20 cellular contexts compared by ENCODE assay signal in genomic region chr16:57498031-57498430, GRCh38. TPM values are rescaled to one million over a fixed set of nuclear protein-coding genes. Genes with fewer than 3 reads are reported as not detected.
DNase-seq lines count a peak whose midpoint lies in the region; ATAC-seq and TF ChIP-seq lines count a peak whose summit lies in the region.
"Had no signal": no experiment of that assay in that cellular context is flagged by ENCODE, and none has a peak within 500 bp of the region (broad histone marks: within the 10 kb centered on the region; RNA-seq: fewer than 3 reads in every experiment).

No MANE protein-coding gene starts in this region.

- H3K9ac ChIP-seq in trophoblast cell (ENCODE audit: low read length): no peak overlapping the region

- H3K14ac ChIP-seq in trophoblast cell (ENCODE audit: low read length): peak overlapping the region; percentile 64

- POLR2A ChIA-PET in MCF 10A (lab: Yijun Ruan, JAX): no interaction called here

- peak overlapping the region; percentile 65 for H4K91ac ChIP-seq in trophoblast cell (ENCODE audit: low read depth, low read length)

- H3K27ac ChIP-seq in right cardiac atrium (ENCODE audit: low read length) (no peak overlapping the region), lower lobe of right lung (no peak overlapping the region), trophoblast cell (ENCODE audit: low read depth, low read length) (no peak overlapping the region)
- H3K27ac ChIP-seq: C4-2B had no signal

- CTCF ChIA-PET in MCF 10A (lab: Yijun Ruan, JAX): interaction anchor here (0.6 kb wide), 1 partner anchor 11 kb away, joined by 4 read pairs; no protein-coding TSS in a partner anchor

- H3K27me3 ChIP-seq in right cardiac atrium (ENCODE audit: control insufficient read depth, insufficient read depth) (no peaks in the 10 kb centered on the region), lower lobe of right lung (ENCODE audit: low read depth) (no peaks in the 10 kb centered on the region), trophoblast cell (ENCODE audit: insufficient read depth, low read length) (no peaks in the 10 kb centered on the region)

- H3K27me3 Mint-ChIP-seq in MCF 10A (ENCODE audit: insufficient read depth, unreplicated experiment): peaks cover 12% of the 10 kb centered on the region

- H2AFZ ChIP-seq in trophoblast cell (ENCODE audit: insufficient read depth, low read length, poor library complexity): no peak overlapping the region

- no peak overlapping the region for H3K4ac ChIP-seq in trophoblast cell (ENCODE audit: low read depth, low read length)

- ATAC-seq in right cardiac atrium: no peak
- no peak for ATAC-seq in left ventricle myocardium superior
- ATAC-seq in lower lobe of right lung: no peak
- no peak for ATAC-seq in GM19023 (IDR thresholded peaks at IDR 0.05; ENCODE audit: unreplicated experiment)
- no peak for ATAC-seq in HG02759 (IDR thresholded peaks at IDR 0.05; ENCODE audit: unreplicated experiment)

- H3K36me3 ChIP-seq in lower lobe of right lung: no peaks in the 10 kb centered on the region
- H3K36me3 ChIP-seq in trophoblast cell (ENCODE audit: control insufficient read depth in 1 of 2, insufficient read depth in 2 of 2, low read length in 2 of 2): no peaks in the 10 kb centered on the region

- no peak for TF ChIP-seq CTCF in lower lobe of right lung (IDR thresholded peaks at IDR 0.05)
- no peak for TF ChIP-seq CTCF in MCF 10A (IDR thresholded peaks at IDR 0.05; ENCODE audit: unreplicated experiment)

- no peak overlapping the region for H3K27ac Mint-ChIP-seq in MCF 10A (ENCODE audit: low read depth, unreplicated experiment)
- H3K27ac Mint-ChIP-seq: CD4-positive, alpha-beta memory T cell; H9; IgD-negative memory B cell had no signal

- no peaks in the 10 kb centered on the region for H3K9me3 Mint-ChIP-seq in MCF 10A (ENCODE audit: unreplicated experiment)
- H3K9me3 Mint-ChIP-seq: CD4-positive, alpha-beta memory T cell; H9; IgD-negative memory B cell had no signal

- peaks cover 5% of the 10 kb centered on the region for H3K79me2 ChIP-seq in trophoblast cell (ENCODE audit: control insufficient read depth, insufficient read depth, low read length, poor library complexity)

- H4K12ac ChIP-seq in trophoblast cell (ENCODE audit: low read depth, low read length): no peak overlapping the region

- WGBS in right cardiac atrium: 93% methylated on average over 4 of the region's 4 CpGs
- WGBS in trophoblast cell (ENCODE audit: extremely low coverage, insufficient coverage, insufficient read length): no CpG with 5 or more reads among the region's 4 CpGs

- H3K4me1 Mint-ChIP-seq in MCF 10A (ENCODE audit: insufficient read depth, unreplicated experiment): no peaks in the 10 kb centered on the region

- DNase-seq in right cardiac atrium (peak in 2 of 3 donors; percentile 9 to 13), left ventricle myocardium superior (no peak), lower lobe of right lung (peak; percentile 5), trophoblast cell (no peak), MCF 10A (ENCODE audit: unreplicated experiment) (no peak)
- DNase-seq: AML-193; CD4-positive, alpha-beta memory T cell; DMS153; DMS79; GDM1; GOT3; H9 had no signal

- no peaks in the 10 kb centered on the region for H3K9me3 ChIP-seq in right cardiac atrium (ENCODE audit: control insufficient read depth, low read length)
- H3K9me3 ChIP-seq in lower lobe of right lung: no peaks in the 10 kb centered on the region
- H3K9me3 ChIP-seq in trophoblast cell (ENCODE audit: insufficient read depth, low read depth, low read length): no peaks in the 10 kb centered on the region

- no peaks in the 10 kb centered on the region for H3K36me3 Mint-ChIP-seq in MCF 10A (ENCODE audit: insufficient read depth, unreplicated experiment)
- H3K36me3 Mint-ChIP-seq: CD4-positive, alpha-beta memory T cell; IgD-negative memory B cell had no signal

- H3K4me3 ChIP-seq in right cardiac atrium (ENCODE audit: low read length) (no peak overlapping the region), lower lobe of right lung (no peak overlapping the region), trophoblast cell (ENCODE audit: low read depth, low read length) (no peak overlapping the region)

- H2BK12ac ChIP-seq in trophoblast cell (ENCODE audit: low read length): peak overlapping the region; percentile 96

- H3K4me2 ChIP-seq in trophoblast cell (ENCODE audit: low read length): no peak overlapping the region

- BruUV-seq in MCF 10A (replicated peaks; lab: Mats Ljungman, UMichigan): no TSS peak

- H2BK5ac ChIP-seq in trophoblast cell (ENCODE audit: low read depth, low read length, poor library complexity): peak overlapping the region; percentile 47

- H3K4me1 ChIP-seq in right cardiac atrium (ENCODE audit: control insufficient read depth, insufficient read depth, low read length) (no peaks in the 10 kb centered on the region), lower lobe of right lung (peaks cover 13% of the 10 kb centered on the region), trophoblast cell (ENCODE audit: control insufficient read depth in 1 of 2, insufficient read depth in 2 of 2, low read length in 2 of 2) (peaks cover 19 to 21% of the 10 kb centered on the region in 2 experiments)

- H3K18ac ChIP-seq in trophoblast cell (ENCODE audit: low read length): peak overlapping the region; percentile 68

- intact Hi-C loops in right cardiac atrium (cut with DNase I): no loop called here
- intact Hi-C loops in left ventricle myocardium superior (cut with micrococcal nuclease): no loop called here
- intact Hi-C loops in lower lobe of right lung (cut with DNase I): no loop called here
- intact Hi-C loops in MCF 10A (cut with micrococcal nuclease): no loop called here

- no peak overlapping the region for H2AK5ac ChIP-seq in trophoblast cell (ENCODE audit: low read length)

- H4K8ac ChIP-seq in trophoblast cell (ENCODE audit: low read depth, low read length): no peak overlapping the region

- H3K23ac ChIP-seq in trophoblast cell (ENCODE audit: low read length): no peak overlapping the region

- peaks cover 33% of the 10 kb centered on the region for H3K79me1 ChIP-seq in trophoblast cell (ENCODE audit: low read length)

- H2BK120ac ChIP-seq in trophoblast cell (ENCODE audit: insufficient read depth, low read length, poor library complexity): peak overlapping the region; percentile 49

- H3K4me3 Mint-ChIP-seq in MCF 10A (ENCODE audit: unreplicated experiment): no peak overlapping the region
- H3K4me3 Mint-ChIP-seq: CD4-positive, alpha-beta memory T cell; H9; IgD-negative memory B cell had no signal

RNA-seq across cellular contexts. Expression of gene DOK4, which starts 11.7 kb away (rescaled TPM):
- total RNA-seq in right cardiac atrium: 10 to 100 TPM; 15.1 to 19.4 (median 16.5) TPM
- 12.2 TPM for polyA plus RNA-seq in right cardiac atrium
- total RNA-seq in left ventricle myocardium superior: 9.1 TPM
- 57.3 TPM for total RNA-seq in lower lobe of right lung
- 407 and 429 TPM in 2 replicates for polyA plus RNA-seq in trophoblast cell (2013)
- 6.4 and 7.5 TPM in 2 replicates for total RNA-seq in MCF 10A (2022)

RNA-seq across cellular contexts. Expression of gene POLR2C, which starts 35.6 kb away (rescaled TPM):
- total RNA-seq in right cardiac atrium (10 to 100 TPM; 36.9 to 47.7 (median 42.0) TPM), left ventricle myocardium superior (37.3 TPM), lower lobe of right lung (76.0 TPM), MCF 10A (2022) (43.3 and 44.8 TPM in 2 replicates)
- polyA plus RNA-seq in right cardiac atrium: 36.8 TPM
- polyA plus RNA-seq in trophoblast cell (2013): 49.8 and 50.6 TPM in 2 replicates

RNA-seq across cellular contexts. Expression of gene CCDC102A, which starts 38.3 kb away (rescaled TPM):
- 10 to 100 TPM in 3 of 4 donors, 1 to 10 TPM in 1; 7.6 to 15.4 (median 11.0) TPM for total RNA-seq in right cardiac atrium
- polyA plus RNA-seq in right cardiac atrium: 9.0 TPM
- 13.2 TPM for total RNA-seq in left ventricle myocardium superior
- 12.8 TPM for total RNA-seq in lower lobe of right lung
- polyA plus RNA-seq in trophoblast cell (2013): 7.7 and 8.5 TPM in 2 replicates
- 3.8 and 4.1 TPM in 2 replicates for total RNA-seq in MCF 10A (2022)

RNA-seq across cellular contexts. Expression of gene ADGRG5, which starts 44.4 kb away (rescaled TPM):
- under 1 TPM in 2 of 4 donors, not detected in 2; 0.11 to 0.29 TPM for total RNA-seq in right cardiac atrium
- 0.02 TPM for polyA plus RNA-seq in right cardiac atrium
- not detected for total RNA-seq in left ventricle myocardium superior
- 1.4 TPM for total RNA-seq in lower lobe of right lung
- 3.8 and 3.9 TPM in 2 replicates for polyA plus RNA-seq in trophoblast cell (2013)
- not detected in 2 replicates for total RNA-seq in MCF 10A (2022)
- total RNA-seq: A172, Daoy, HepG2 had no signal
- polyA plus RNA-seq: BJ, HepG2 had no signal

RNA-seq across cellular contexts. Expression of gene COQ9, which starts 50.8 kb away (rescaled TPM):
- total RNA-seq in right cardiac atrium (100 to 1,000 TPM in 3 of 4 donors, 10 to 100 TPM in 1; 91.8 to 142 (median 134) TPM), left ventricle myocardium superior (205 TPM), lower lobe of right lung (37.2 TPM), MCF 10A (2022) (72.5 and 80.8 TPM in 2 replicates)
- 206 TPM for polyA plus RNA-seq in right cardiac atrium
- polyA plus RNA-seq in trophoblast cell (2013): 21.2 and 21.9 TPM in 2 replicates

Comparison
In these comparisons a context has a peak if more than half of its experiments do, and no peak if none do; other contexts are left out.
1. DNase-seq: peak in right cardiac atrium (2 of 3) and lower lobe of right lung (single experiment); none in left ventricle myocardium superior (single experiment), trophoblast cell (0 of 2) and MCF 10A (single experiment).